Comparison of ENCODE assay signal across 14 cellular contexts in genomic region chr2:148933456-148933855, GRCh38. TPM values are rescaled to one million over a fixed set of nuclear protein-coding genes. Genes with fewer than 3 reads are reported as not detected.
DNase-seq lines count a peak whose midpoint lies in the region; ATAC-seq and TF ChIP-seq lines count a peak whose summit lies in the region.
"Had no signal": no experiment of that assay in that cellular context is flagged by ENCODE, and none has a peak within 500 bp of the region (broad histone marks: within the 10 kb centered on the region; RNA-seq: fewer than 3 reads in every experiment).

No MANE protein-coding gene starts in this region.

- 87 to 93% methylated on average over 3 to 6 of the region's 7 CpGs for WGBS in IMR-90 (ENCODE audit: extremely low coverage in 2 of 2, insufficient read length in 1 of 2), 2 experiments

- H3K14ac ChIP-seq in IMR-90 (replicated peaks; ENCODE audit: low read depth, low read length) = no peak overlapping the region

- H2BK20ac ChIP-seq in IMR-90 (ENCODE audit: low read depth, low read length) = no peak overlapping the region

- H4K20me1 ChIP-seq in IMR-90 (ENCODE audit: insufficient read depth, low read length) (no peaks in the 10 kb centered on the region), neural cell (ENCODE audit: insufficient read depth) (no peaks in the 10 kb centered on the region)
- H4K20me1 ChIP-seq: BLaER1 treated with 17β-estradiol and CSF1 and Interleukin-3, amounts not matched to agents 10 nM and 100 nM had no signal

- no peak overlapping the region for H4K91ac ChIP-seq in IMR-90 (ENCODE audit: insufficient read depth, low read depth, low read length)

- H3K9me1 ChIP-seq in IMR-90 (ENCODE audit: insufficient read depth, low read length) = no peaks in the 10 kb centered on the region

- no peaks in the 10 kb centered on the region for H3K79me1 ChIP-seq in IMR-90 (ENCODE audit: low read depth in 1 of 2, low read length in 2 of 2)

- H3F3A ChIP-seq in neural cell (ENCODE audit: insufficient read depth, low read length, poor library complexity, severe bottlenecking) = no peaks in the 10 kb centered on the region

- H3K9ac ChIP-seq in IMR-90 (ENCODE audit: low read depth, low read length) (no peak overlapping the region), neural cell (ENCODE audit: low read length) (no peak overlapping the region)
- H3K9ac ChIP-seq: BLaER1 treated with 17β-estradiol and CSF1 and Interleukin-3, amounts not matched to agents 10 nM and 100 nM had no signal

- H3K4me2 ChIP-seq in IMR-90 (ENCODE audit: low read depth, low read length) = no peak overlapping the region
- no peak overlapping the region for H3K4me2 ChIP-seq in neural cell (ENCODE audit: low read length)

- no peak for TF ChIP-seq CTCF in IMR-90 (conservative IDR thresholded peaks at IDR 0.05; ENCODE audit: low read depth, low read length)
- no peak for TF ChIP-seq CTCF in neural cell (IDR thresholded peaks at IDR 0.05; ENCODE audit: poor library complexity, severe bottlenecking)
- TF ChIP-seq CTCF in upper lobe of right lung (IDR thresholded peaks at IDR 0.05) = no peak

- no peak for ATAC-seq in IMR-90 (ENCODE audit: low read depth)
- ATAC-seq in esophagus mucosa = peak; percentile 15
- ATAC-seq in upper lobe of right lung = peak; percentile 17
- ATAC-seq: CD8-positive, alpha-beta T cell; GM12878 had no signal

- H2BK5ac ChIP-seq in IMR-90 (ENCODE audit: low read depth, low read length, poor library complexity, severe bottlenecking) = peak overlapping the region; percentile 74

- H3K4me3 ChIP-seq in IMR-90 (ENCODE audit: insufficient read depth, low read depth, low read length) (no peak overlapping the region), neural cell (ENCODE audit: low read length) (no peak overlapping the region), upper lobe of right lung (no peak overlapping the region)
- H3K4me3 ChIP-seq: BLaER1 treated with 17β-estradiol and CSF1 and Interleukin-3, amounts not matched to agents 10 nM and 100 nM; GM12878; HAP-1 had no signal

- no peaks in the 10 kb centered on the region for H3K36me3 ChIP-seq in IMR-90 (ENCODE audit: control insufficient read depth, insufficient read depth, low read length)
- H3K36me3 ChIP-seq in neural cell (ENCODE audit: insufficient read depth, low read length) = peaks cover 18% of the 10 kb centered on the region
- no peaks in the 10 kb centered on the region for H3K36me3 ChIP-seq in upper lobe of right lung

- BruUV-seq in IMR-90 (replicated peaks; lab: Mats Ljungman, UMichigan) = no TSS peak

- TF ChIP-seq RAD21 in IMR-90 (IDR thresholded peaks at IDR 0.05; ENCODE audit: low read length) (no peak), neural cell (conservative IDR thresholded peaks at IDR 0.05) (no peak)

- no peaks in the 10 kb centered on the region for H3K9me3 ChIP-seq in IMR-90 (ENCODE audit: control insufficient read depth, insufficient read depth, low read length)
- no peaks in the 10 kb centered on the region for H3K9me3 ChIP-seq in neural cell (ENCODE audit: low read length)
- H3K9me3 ChIP-seq in upper lobe of right lung = no peaks in the 10 kb centered on the region
- H3K9me3 ChIP-seq: BLaER1 treated with 17β-estradiol and CSF1 and Interleukin-3, amounts not matched to agents 10 nM and 100 nM; HAP-1 had no signal

- H3K9me2 ChIP-seq in neural cell (ENCODE audit: insufficient read depth, low read length) = no peaks in the 10 kb centered on the region

- H2AK9ac ChIP-seq in IMR-90 (replicated peaks; ENCODE audit: low read depth, low read length, poor library complexity) = no peak overlapping the region

- dilution Hi-C loops in IMR-90 (cut with HindIII; ENCODE audit: low sequenced_read_pairs, unreplicated experiment) = no loop called here

- H2AK5ac ChIP-seq in IMR-90 (ENCODE audit: low read depth, low read length) = no peak overlapping the region

- H3K18ac ChIP-seq in IMR-90 (ENCODE audit: low read depth, low read length) = no peak overlapping the region

- no peak overlapping the region for H3K27ac ChIP-seq in IMR-90 (ENCODE audit: insufficient read depth, low read length)
- no peak overlapping the region for H3K27ac ChIP-seq in neural cell (ENCODE audit: low read length)
- H3K27ac ChIP-seq in upper lobe of right lung = no peak overlapping the region
- H3K27ac ChIP-seq: BLaER1 treated with 17β-estradiol and CSF1 and Interleukin-3, amounts not matched to agents 10 nM and 100 nM had no signal

- intact Hi-C loops in IMR-90 (cut with micrococcal nuclease) (no loop called here), upper lobe of right lung (cut with DNase I) (no loop called here)

- CTCF ChIA-PET in IMR-90 (lab: Yijun Ruan, JAX) = no interaction called here

- no peak overlapping the region for H4K5ac ChIP-seq in IMR-90 (ENCODE audit: low read depth, low read length)

- peaks cover 13% of the 10 kb centered on the region for H3K79me2 ChIP-seq in neural cell (replicated peaks; ENCODE audit: insufficient read depth, low read length)

- H2BK120ac ChIP-seq in IMR-90 (ENCODE audit: low read depth, low read length) = no peak overlapping the region

- H3K4me1 ChIP-seq in IMR-90 (ENCODE audit: control insufficient read depth, insufficient read depth, low read length) (no peaks in the 10 kb centered on the region), upper lobe of right lung (no peaks in the 10 kb centered on the region)

- H3K56ac ChIP-seq in IMR-90 (ENCODE audit: extremely low read depth, insufficient read depth, low read length) = no peak overlapping the region

- TF ChIP-seq POLR2A in IMR-90 (IDR thresholded peaks at IDR 0.05; ENCODE audit: low read depth, low read length) = no peak

- H3K4ac ChIP-seq in IMR-90 (ENCODE audit: low read depth, low read length) = no peak overlapping the region

- H2AFZ ChIP-seq in IMR-90 (replicated peaks; ENCODE audit: low read length, poor library complexity) (no peak overlapping the region), neural cell (ENCODE audit: low read depth, low read length) (no peak overlapping the region)

- in situ Hi-C loops in IMR-90 (cut with MboI; ENCODE audit: low sequenced_read_pairs) = no loop called here

- no peaks in the 10 kb centered on the region; the same call in 1 of the 2 replicates for H3K27me3 ChIP-seq in IMR-90 (ENCODE audit: control insufficient read depth, insufficient read depth, low read length)
- H3K27me3 ChIP-seq in neural cell (ENCODE audit: insufficient read depth, low read depth, low read length) = no peaks in the 10 kb centered on the region
- H3K27me3 ChIP-seq in upper lobe of right lung = no peaks in the 10 kb centered on the region
- H3K27me3 ChIP-seq: BLaER1 treated with 17β-estradiol and CSF1 and Interleukin-3, amounts not matched to agents 10 nM and 100 nM had no signal

- H2BK15ac ChIP-seq in IMR-90 (ENCODE audit: low read depth, low read length) = no peak overlapping the region

- no peak overlapping the region for H4K8ac ChIP-seq in IMR-90 (ENCODE audit: low read depth in 2 of 2, low read length in 2 of 2)

- H3K23ac ChIP-seq in IMR-90 (ENCODE audit: low read depth, low read length) = no peak overlapping the region

- DNase-seq in IMR-90 (no peak), upper lobe of right lung (no peak), cerebellum (ENCODE audit: low spot score) (no peak), HK-2 (ENCODE audit: unreplicated experiment) (no peak), SIG-M5 (lab: John Stamatoyannopoulos, UW) (no peak)
- DNase-seq: Calu3; CD8-positive, alpha-beta T cell; DND-41; EL had no signal

- no peak for TF ChIP-seq EP300 in neural cell (conservative IDR thresholded peaks at IDR 0.05; ENCODE audit: poor library complexity, severe bottlenecking)

- POLR2A ChIA-PET in IMR-90 (lab: Charles Lee; ENCODE audit: unreplicated experiment) = no interaction called here

TF ChIP-seq in IMR-90, 13 proteins besides CTCF, POLR2A, EP300 and RAD21 (continues in another document):
- TF ChIP-seq NFE2L2 (IDR thresholded peaks at IDR 0.05; ENCODE audit: low read depth, low read length) (no peak), MAFK (IDR thresholded peaks at IDR 0.05; ENCODE audit: low read depth, low read length) (no peak), BHLHE40 (IDR thresholded peaks at IDR 0.05; ENCODE audit: low read depth, low read length) (no peak), RCOR1 (IDR thresholded peaks at IDR 0.05; ENCODE audit: insufficient replicate concordance, low read length) (no peak), MXI1 (IDR thresholded peaks at IDR 0.05; ENCODE audit: borderline replicate concordance, low read depth, low read length) (no peak), FOS (IDR thresholded peaks at IDR 0.05; ENCODE audit: low read depth, low read length) (no peak), CEBPB (IDR thresholded peaks at IDR 0.05; ENCODE audit: low read depth, low read length) (no peak), RFX5 (IDR thresholded peaks at IDR 0.05; ENCODE audit: low read depth, low read length) (no peak), MAZ (IDR thresholded peaks at IDR 0.05; ENCODE audit: borderline replicate concordance, low read depth, low read length) (no peak)

TF ChIP-seq in neural cell, 6 proteins besides CTCF, POLR2A, EP300 and RAD21:
- TF ChIP-seq POLR2AphosphoS5 (IDR thresholded peaks at IDR 0.05) = peak; percentile 33
- TF ChIP-seq EZH2 (IDR thresholded peaks at IDR 0.05; ENCODE audit: borderline replicate concordance, insufficient read depth, low read length, poor library complexity, severe bottlenecking) = no peak

RNA-seq across cellular contexts. Expression of gene KIF5C, which starts 58.4 kb away (rescaled TPM):
- total RNA-seq in IMR-90 (2012; rRNA removed) (0.18 and 0.28 TPM in 2 replicates), esophagus mucosa (0.08 TPM), upper lobe of right lung (0.49 TPM), cerebellum (340 TPM)
- polyA plus RNA-seq in IMR-90 (2012; rRNA removed) (0.10 and 0.13 TPM in 2 replicates), neural cell (515 and 527 TPM in 2 replicates)
- polyA plus RNA-seq in IMR-90 (2012; cell fraction: cytosol; rRNA removed) = 0.02 and 0.03 TPM in 2 replicates
- 0.04 and 0.11 TPM in 2 replicates for polyA plus RNA-seq in IMR-90 (2012; cell fraction: nucleus; rRNA removed; ENCODE audit: low replicate concordance)
- 859 and 938 TPM in 2 replicates for polyA minus RNA-seq in neural cell

Comparison
In these comparisons a context has a peak if more than half of its experiments do, and no peak if none do; other contexts are left out.
1. RNA of gene KIF5C, which starts 58.4 kb away (total RNA-seq): 340 TPM in cerebellum (single experiment); 0.49 TPM in upper lobe of right lung (single experiment), 0.18 to 0.28 TPM in IMR-90 and 0.08 TPM in esophagus mucosa (single experiment); every median in the first group is over 100 times any median in the second.